ENCODE assay signal across 1 cellular context in the genomic region with DNA sequence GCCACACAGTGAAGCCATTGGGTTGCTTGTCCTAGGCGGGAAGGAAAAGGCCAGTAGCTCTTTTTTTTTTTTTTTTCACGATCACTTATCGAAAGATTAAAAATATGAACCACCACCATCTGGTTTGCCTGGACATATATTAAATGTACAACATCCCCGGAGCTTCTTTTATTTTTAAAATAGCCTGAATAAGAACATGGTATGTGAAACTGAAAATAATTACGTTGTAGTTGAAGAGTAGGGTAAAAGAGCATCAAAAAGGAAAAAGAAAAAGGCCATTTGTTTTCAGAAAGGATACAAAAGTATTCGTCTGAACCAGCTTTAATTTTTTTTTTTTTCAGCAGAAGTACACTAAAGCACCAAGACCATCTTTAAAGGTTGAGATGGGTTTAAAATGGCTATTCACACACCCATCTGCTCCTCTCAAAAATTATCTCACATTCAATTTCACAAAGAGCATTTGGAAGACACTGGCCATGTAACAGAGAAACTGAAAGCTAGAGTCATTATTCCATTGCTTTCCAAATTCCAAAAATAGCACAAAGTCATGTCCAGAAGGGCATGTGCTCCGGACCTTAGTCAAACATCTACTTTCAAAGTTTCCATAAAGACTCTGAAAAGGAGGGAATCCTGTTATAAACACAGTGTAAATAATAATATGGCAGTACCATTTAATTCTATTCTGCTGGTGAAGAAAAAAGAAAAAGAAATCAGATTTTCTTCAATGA.
A peak's percentile ranks its signal among the peaks of the same experiment; 100 is the strongest.
TF ChIP-seq lines count a peak whose summit lies in the region.

No MANE protein-coding gene starts in this region.

TF ChIP-seq in liver, 16 proteins besides CTCF, POLR2A, EP300 and RAD21 (continued from another document):
- TF ChIP-seq, protein P1, sequence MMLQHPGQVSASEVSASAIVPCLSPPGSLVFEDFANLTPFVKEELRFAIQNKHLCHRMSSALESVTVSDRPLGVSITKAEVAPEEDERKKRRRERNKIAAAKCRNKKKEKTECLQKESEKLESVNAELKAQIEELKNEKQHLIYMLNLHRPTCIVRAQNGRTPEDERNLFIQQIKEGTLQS (IDR thresholded peaks at IDR 0.05), result no peak
- TF ChIP-seq HNF4G (IDR thresholded peaks at IDR 0.05) (peak; percentile 38), EGR1 (IDR thresholded peaks at IDR 0.05; ENCODE audit: low read depth in 2 of 2) (peak in 1 of 2 donors; percentile 30), JUND (IDR thresholded peaks at IDR 0.05) (peak in 1 of 2 donors; percentile 34), ZBTB33 (IDR thresholded peaks at IDR 0.05) (peak; percentile 26), FOXA2 (IDR thresholded peaks at IDR 0.05) (peak; percentile 21), NR2F2 (IDR thresholded peaks at IDR 0.05) (no peak)
- TF ChIP-seq, protein P2, sequence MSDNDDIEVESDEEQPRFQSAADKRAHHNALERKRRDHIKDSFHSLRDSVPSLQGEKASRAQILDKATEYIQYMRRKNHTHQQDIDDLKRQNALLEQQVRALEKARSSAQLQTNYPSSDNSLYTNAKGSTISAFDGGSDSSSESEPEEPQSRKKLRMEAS (IDR thresholded peaks at IDR 0.05), result peak; percentile 70
